In genomic region chr15:58440181-58440910, GRCh38 we compare ENCODE assay signal across 8 cellular contexts. TPM values are rescaled to one million over a fixed set of nuclear protein-coding genes. Genes with fewer than 3 reads are reported as not detected.
DNase-seq lines count a peak whose midpoint lies in the region; ATAC-seq, FAIRE-seq and TF ChIP-seq lines count a peak whose summit lies in the region.
"Had no signal": no experiment of that assay in that cellular context is flagged by ENCODE, and none has a peak within 500 bp of the region (broad histone marks: within the 10 kb centered on the region; RNA-seq: fewer than 3 reads in every experiment).

No MANE protein-coding gene starts in this region.

- no peak for TF ChIP-seq CTCF in LNCaP clone FGC (IDR thresholded peaks at IDR 0.05; ENCODE audit: control insufficient read depth, extremely low read depth, insufficient read depth)
- TF ChIP-seq CTCF in K562 (IDR thresholded peaks at IDR 0.05 in 2 of 3, conservative IDR thresholded peaks at IDR 0.05 in 1 of 3; ENCODE audit: insufficient read depth in 2 of 3, low read depth in 1 of 3, low read length in 3 of 3): no peak
- no peak for TF ChIP-seq CTCF in kidney (IDR thresholded peaks at IDR 0.05; ENCODE audit: borderline replicate concordance, extremely low read depth, insufficient read depth)
- no peak for TF ChIP-seq CTCF in thoracic aorta (IDR thresholded peaks at IDR 0.05)

- POLR2A ChIA-PET in K562 (lab: Yijun Ruan, JAX): interaction anchor here (1.0 to 1.4 kb wide), 3 partner anchors 37 to 310 kb away, joined by 3 to 4 read pairs (median 3); no protein-coding TSS in a partner anchor

- no peaks in the 10 kb centered on the region for H3K36me3 ChIP-seq in K562 (ENCODE audit: control insufficient read depth, insufficient read depth, low read length)
- H3K36me3 ChIP-seq in kidney (ENCODE audit: control insufficient read depth in 1 of 2, insufficient read depth in 2 of 2, low read length in 2 of 2): no peaks in the 10 kb centered on the region
- no peaks in the 10 kb centered on the region for H3K36me3 ChIP-seq in thoracic aorta

- 59% methylated on average over 7 of the region's 7 CpGs for WGBS in K562 (ENCODE audit: insufficient coverage, low coverage, missing lambda C conversion rate)

- DNase-seq in LNCaP clone FGC (ENCODE audit: low read depth) (peak; percentile 46), K562 (ENCODE audit: extremely low read depth in 1 of 4, low spot score in 3 of 4) (no peak), kidney (no peak), thoracic aorta (ENCODE audit: low spot score) (no peak), SHP77 (lab: John Stamatoyannopoulos, UW) (no peak), NCI-H1417 treated with DMSO at 0.1 percent for 48 hours (lab: John Stamatoyannopoulos, UW) (no peak)

- peak; percentile 27; the same call in 1 of the 3 replicates for ATAC-seq in K562
- peak; percentile 44 for ATAC-seq in thoracic aorta (ENCODE audit: insufficient number of reproducible peaks, low FRiP score, low read depth)
- ATAC-seq in GM19452 (IDR thresholded peaks at IDR 0.05; ENCODE audit: unreplicated experiment): no peak

- H3K27me3 ChIP-seq in K562 (ENCODE audit: control insufficient read depth in 2 of 2, insufficient read depth in 2 of 2, low read length in 2 of 2) (no peaks in the 10 kb centered on the region), thoracic aorta (replicated peaks; ENCODE audit: insufficient read depth) (no peaks in the 10 kb centered on the region)

- H3K4me2 ChIP-seq in K562 (ENCODE audit: insufficient read depth, low read length): no peak overlapping the region; the same call in 1 of the 2 replicates

- FAIRE-seq in K562 (lab: Jason Lieb, UNC): peak; percentile 83
- FAIRE-seq in kidney (lab: Jason Lieb, UNC): peak; percentile 84
- FAIRE-seq: GM19239 had no signal

- in situ Hi-C loops in K562 (cut with MboI): no loop called here

- peak overlapping the region; percentile 62 for H2AFZ ChIP-seq in K562 (ENCODE audit: low read depth, low read length)

- no peaks in the 10 kb centered on the region for H3K9me3 ChIP-seq in K562 (replicated peaks; ENCODE audit: control insufficient read depth, insufficient read depth, low read depth, low read length)
- H3K9me3 ChIP-seq in kidney (ENCODE audit: control insufficient read depth in 1 of 2, low read length in 2 of 2): no peaks in the 10 kb centered on the region
- H3K9me3 ChIP-seq in thoracic aorta: no peaks in the 10 kb centered on the region

- TF ChIP-seq POLR2A in K562 (conservative IDR thresholded peaks at IDR 0.05): no peak

- no peak for TF ChIP-seq RAD21 in K562 (CRISPR knock-in tag; conservative IDR thresholded peaks at IDR 0.05 in 1 of 2, IDR thresholded peaks at IDR 0.05 in 1 of 2)

- CTCF ChIA-PET in K562 (lab: Yijun Ruan, JAX; ENCODE audit: low intra/inter-chr PET ratio): no interaction called here

- intact Hi-C loops in K562 (cut with micrococcal nuclease): no loop called here
- intact Hi-C loops in kidney (cut with DNase I): no loop called here

- no peaks in the 10 kb centered on the region for H4K20me1 ChIP-seq in K562 (replicated peaks; ENCODE audit: control insufficient read depth, insufficient read depth, low read length)

- TF ChIP-seq EP300 in K562 (IDR thresholded peaks at IDR 0.05; ENCODE audit: low read length): no peak

- H3K4me3 ChIP-seq in LNCaP clone FGC (ENCODE audit: low read depth, low read length): no peak overlapping the region
- no peak overlapping the region for H3K4me3 ChIP-seq in K562
- peak overlapping the region in 1 of 2 donors; percentile 13 for H3K4me3 ChIP-seq in kidney (ENCODE audit: low read length in 2 of 2)
- H3K4me3 ChIP-seq in thoracic aorta: no peak overlapping the region

- H3K4me1 ChIP-seq in K562 (replicated peaks in 1 of 2; ENCODE audit: control insufficient read depth in 2 of 2, insufficient read depth in 2 of 2, low read length in 2 of 2): peaks cover 9 to 21% of the 10 kb centered on the region in 2 experiments
- peaks cover 14 to 20% of the 10 kb centered on the region in 2 donors for H3K4me1 ChIP-seq in kidney (ENCODE audit: control insufficient read depth in 1 of 2, insufficient read depth in 1 of 2, low read depth in 1 of 2, low read length in 2 of 2)
- peaks cover 16 to 26% of the 10 kb centered on the region in 2 donors for H3K4me1 ChIP-seq in thoracic aorta (ENCODE audit: control insufficient read depth in 1 of 2, low read depth in 2 of 2)

- no peaks in the 10 kb centered on the region for H3K9me1 ChIP-seq in K562 (ENCODE audit: control insufficient read depth, insufficient read depth, low read length)

- H3K27ac ChIP-seq in K562 (ENCODE audit: extremely low read depth, low read depth, low read length): no peak overlapping the region
- H3K27ac ChIP-seq in kidney (ENCODE audit: low read depth in 2 of 2, low read length in 2 of 2): peak overlapping the region; percentile 86 to 89
- H3K27ac ChIP-seq in thoracic aorta: peak overlapping the region; percentile 57 to 63

- H3K79me2 ChIP-seq in K562 (ENCODE audit: control insufficient read depth, insufficient read depth, low read length): no peaks in the 10 kb centered on the region

- no TSS peak for BruUV-seq in K562 (replicated peaks; lab: Mats Ljungman, UMichigan)

- H3K9ac ChIP-seq in K562 (ENCODE audit: insufficient read depth in 1 of 2, low read depth in 2 of 2, low read length in 2 of 2) (peak overlapping the region in 1 of 2 experiments; percentile 56; a peak in 1 of 4 replicates), kidney (ENCODE audit: low read length in 2 of 2) (peak overlapping the region in 1 of 2 donors; percentile 37)

TF ChIP-seq in K562, 482 proteins besides CTCF, POLR2A, EP300 and RAD21:
- TF ChIP-seq FOSL1 (tag; conservative IDR thresholded peaks at IDR 0.05): peak; percentile 29; the same call in 1 of the 2 replicates
- TF ChIP-seq SMAD3 (CRISPR knock-in tag; conservative IDR thresholded peaks at IDR 0.05): no peak
TF ChIP-seq in K562: peak in this region for 1.

RNA-seq across cellular contexts. Expression of gene LIPC, which starts 8.6 kb away (rescaled TPM):
- 0.42 TPM in 1 of 2 replicates, not detected in the other for total RNA-seq in K562 (2011; cell fraction: chromatin; rRNA removed; ENCODE audit: low replicate concordance)
- 0.17 and 0.26 TPM in 2 replicates for total RNA-seq in K562 (2011; cell fraction: nucleolus; rRNA removed)
- total RNA-seq in K562 (2011; cell fraction: nucleoplasm; rRNA removed): 0.15 and 0.92 TPM in 2 replicates
- total RNA-seq in K562 (2014; rRNA removed) (0.08 TPM in 1 of 2 replicates, not detected in the other), K562 (2014; rRNA removed; fragmentation: Illumina TruSeq; extraction: Trizol) (0.07 and 0.29 TPM in 2 replicates), K562 (2015; rRNA removed; fragmentation: Illumina TruSeq; extraction: Trizol) (0.15 and 0.33 TPM in 2 replicates), K562 (2021) (0.13 and 0.27 TPM in 2 replicates), kidney (9.9 TPM), thoracic aorta (not detected)
- polyA plus RNA-seq in K562 (2011; rRNA removed) (0.11 and 0.12 TPM in 2 replicates), K562 (2014; fragmentation: Illumina TruSeq; extraction: Trizol) (0.09 and 0.14 TPM in 2 replicates), K562 (2014; fragmentation: Nextera tagmentation; extraction: Ambion mirVana) (under 1 TPM in 1 of 2 experiments, not detected in 1; 0.07 TPM), K562 (2014; rRNA removed) (0.35 and 0.41 TPM in 2 replicates), kidney (ENCODE audit: insufficient read depth, low read depth, low replicate concordance) (21.6 TPM)
- 0.16 TPM in 1 of 2 replicates, not detected in the other for polyA plus RNA-seq in K562 (2011; cell fraction: cytosol; rRNA removed)
- 0.14 and 0.36 TPM in 2 replicates for polyA plus RNA-seq in K562 (2011; cell fraction: nucleus; rRNA removed)
- 0.76 and 4.9 TPM in 2 replicates for polyA plus RNA-seq in K562 (2012)
- polyA minus RNA-seq in K562 (2011; rRNA and poly(A)+ RNA removed): 0.11 and 0.12 TPM in 2 replicates
- polyA minus RNA-seq in K562 (2011; cell fraction: cytosol; rRNA and poly(A)+ RNA removed): not detected in 2 replicates
- polyA minus RNA-seq in K562 (2011; cell fraction: nucleus; rRNA and poly(A)+ RNA removed): 0.13 and 0.22 TPM in 2 replicates
